15 cellular contexts compared by ENCODE assay signal in the genomic region with DNA sequence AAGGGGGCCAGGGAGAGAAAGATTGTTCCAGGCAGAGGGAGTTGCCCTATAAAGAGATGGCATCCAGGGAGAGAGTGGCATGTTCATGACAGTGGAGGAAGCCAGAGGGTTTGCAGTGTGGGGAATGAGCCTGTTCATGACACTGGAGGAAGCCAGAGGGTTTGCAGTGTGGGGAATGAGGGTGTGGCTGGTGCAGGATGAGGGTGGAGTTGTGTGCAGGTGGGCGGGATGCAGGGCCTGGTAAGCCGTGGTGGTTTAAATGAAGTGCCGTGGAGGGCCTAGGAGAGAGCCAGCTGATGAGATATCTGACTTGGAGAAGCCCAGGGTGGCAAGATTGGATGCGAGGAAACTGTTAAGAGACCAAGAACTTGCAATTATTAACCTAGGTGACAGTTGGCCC.
"Had no signal": no experiment of that assay in that cellular context is flagged by ENCODE, and none has a peak within 500 bp of the region (broad histone marks: within the 10 kb centered on the region; RNA-seq: fewer than 3 reads in every experiment).

No MANE protein-coding gene starts in this region.

- H3K4me1 ChIP-seq: neural progenitor cell, pancreas had no signal

- H3K9me3 ChIP-seq: pancreas had no signal

- H3K4me3 ChIP-seq: cardiac muscle cell, neural progenitor cell, pancreas, skin epidermis, tibial nerve had no signal

- H3K36me3 ChIP-seq: cardiac muscle cell, neural progenitor cell, pancreas, tibial nerve had no signal

- ATAC-seq: left lobe of liver; stimulated activated effector memory CD8-positive, alpha-beta T cell treated with anti-CD3 and anti-CD28 coated beads, Interleukin-12 subunit alpha, Interleukin-12 subunit beta, amount 100 ng/mL, for 72 hours; T-cell had no signal

- H3K4me3 Mint-ChIP-seq: neural progenitor cell; stimulated activated effector memory CD8-positive, alpha-beta T cell treated with anti-CD3 and anti-CD28 coated beads, Interleukin-12 subunit alpha, Interleukin-12 subunit beta, amount 100 ng/mL, for 72 hours; T-cell had no signal

- H2AFZ ChIP-seq: neural progenitor cell had no signal

- H3K4me2 ChIP-seq: neural progenitor cell had no signal

- H3K27ac Mint-ChIP-seq: stimulated activated effector memory CD8-positive, alpha-beta T cell treated with anti-CD3 and anti-CD28 coated beads, Interleukin-12 subunit alpha, Interleukin-12 subunit beta, amount 100 ng/mL, for 72 hours had no signal

- H3K27me3 ChIP-seq: cardiac muscle cell, neural progenitor cell, pancreas had no signal

- H3K9me3 Mint-ChIP-seq: stimulated activated effector memory CD8-positive, alpha-beta T cell treated with anti-CD3 and anti-CD28 coated beads, Interleukin-12 subunit alpha, Interleukin-12 subunit beta, amount 100 ng/mL, for 72 hours had no signal

- H3K9ac ChIP-seq: neural progenitor cell had no signal

- H3K36me3 Mint-ChIP-seq: stimulated activated effector memory CD8-positive, alpha-beta T cell treated with anti-CD3 and anti-CD28 coated beads, Interleukin-12 subunit alpha, Interleukin-12 subunit beta, amount 100 ng/mL, for 72 hours; T-cell had no signal

- H3K4me1 Mint-ChIP-seq: T-cell had no signal

- DNase-seq: activated effector memory CD4-positive, alpha-beta T cell treated with anti-CD3 and anti-CD28 coated beads, Interleukin-2, amount 50 U/mL, for 16 hours; aorta; foreskin melanocyte; head of caudate nucleus; mesenchymal stem cell; pancreas; T-cell; T1000 had no signal

- H3K27ac ChIP-seq: cardiac muscle cell, neural progenitor cell, pancreas, tibial nerve, VCaP had no signal
